Comparison of ENCODE assay signal across 15 cellular contexts in the genomic region with DNA sequence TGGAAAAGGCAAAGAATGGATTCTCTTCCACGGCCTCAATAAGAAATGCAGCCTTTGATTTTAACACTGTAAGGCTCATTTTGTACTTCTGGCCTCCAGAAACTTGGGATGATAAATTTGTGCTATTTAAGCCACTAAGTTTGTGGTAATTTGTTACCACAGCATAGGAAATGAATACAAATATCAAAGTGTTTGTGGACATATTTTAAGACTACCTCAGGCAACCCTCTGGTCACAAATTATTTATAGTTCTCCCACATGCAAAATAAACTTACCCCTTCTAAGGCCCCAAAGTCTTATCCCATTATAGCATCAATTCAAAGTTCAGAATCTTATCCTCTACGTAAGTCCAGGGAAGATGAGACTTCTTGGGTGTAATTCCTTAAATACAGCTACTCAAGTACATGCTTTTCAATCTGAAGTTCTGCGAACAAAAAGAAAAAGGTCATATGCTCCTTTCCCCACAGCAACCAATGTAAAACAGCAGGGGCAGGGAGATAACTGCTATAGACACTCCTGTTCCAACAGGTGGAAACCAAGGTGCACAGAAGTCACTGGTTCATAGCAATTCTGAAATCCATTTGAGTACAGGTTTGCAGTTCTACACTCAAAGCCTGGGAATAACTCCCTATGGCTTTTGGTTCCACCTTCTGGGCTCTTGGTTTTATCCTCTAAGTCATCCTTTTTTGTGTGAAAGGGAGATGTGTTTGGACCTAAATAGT.
"Had no signal": no experiment of that assay in that cellular context is flagged by ENCODE, and none has a peak within 500 bp of the region (broad histone marks: within the 10 kb centered on the region; RNA-seq: fewer than 3 reads in every experiment).

No MANE protein-coding gene starts in this region.

- H3K27ac ChIP-seq: brain microvascular endothelial cell, upper lobe of left lung had no signal

- H3K4me3 ChIP-seq: coronary artery, esophagus muscularis mucosa, lung, right atrium auricular region, upper lobe of left lung had no signal

- H3K9me3 ChIP-seq: esophagus muscularis mucosa, upper lobe of left lung had no signal

- ATAC-seq: activated CD4-positive, CD25-positive, alpha-beta regulatory T cell treated with anti-CD3 and anti-CD28 coated beads, Interleukin-2, amount 50 U/mL, for 24 hours; left colon; stimulated activated naive CD8-positive, alpha-beta T cell treated with anti-CD3 and anti-CD28 coated beads, Interleukin-15, Interleukin-2, amounts not matched to agents 100 U/mL and 50 U/mL, for 24 hours had no signal

- FAIRE-seq: islet of Langerhans, small intestine had no signal

- DNase-seq: activated naive CD4-positive, alpha-beta T cell; activated naive CD8-positive, alpha-beta T cell treated with anti-CD3 and anti-CD28 coated beads, Interleukin-2, amount 10 ng/mL, durations not matched to agents 7 days and 5 days; brain microvascular endothelial cell; effector CD4-positive, alpha-beta T cell; left colon; midbrain; small intestine; stimulated activated naive CD8-positive, alpha-beta T cell treated with anti-CD3 and anti-CD28 coated beads, Interleukin-15, Interleukin-2, amounts not matched to agents 100 U/mL and 50 U/mL, for 24 hours; upper lobe of left lung had no signal

- H3K36me3 ChIP-seq: brain microvascular endothelial cell, esophagus muscularis mucosa, upper lobe of left lung had no signal

- H3K27me3 ChIP-seq: brain microvascular endothelial cell, esophagus muscularis mucosa, right atrium auricular region, upper lobe of left lung had no signal
